In the genomic region with DNA sequence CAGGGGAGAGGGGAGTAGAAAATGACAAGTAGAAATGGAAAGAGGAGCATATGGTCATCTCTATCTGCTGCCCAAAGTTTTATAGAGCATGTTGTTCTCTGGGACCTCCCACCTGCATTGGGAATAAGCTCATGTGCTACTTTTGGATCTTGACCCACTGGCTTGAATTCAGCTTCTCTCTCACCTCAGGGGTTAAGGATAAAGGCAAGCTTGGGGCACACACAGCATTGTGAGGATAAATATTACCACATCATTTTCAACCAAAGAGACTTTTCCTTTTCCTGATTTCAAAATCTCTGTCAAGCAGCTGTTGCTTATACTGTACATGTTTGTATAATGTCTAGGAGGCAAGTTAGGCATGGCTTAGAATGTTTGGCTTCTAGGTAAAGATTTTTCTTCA, we compare ENCODE assay signal across 15 cellular contexts. TPM values are rescaled to one million over a fixed set of nuclear protein-coding genes. Genes with fewer than 3 reads are reported as not detected.
DNase-seq lines count a peak whose midpoint lies in the region; ATAC-seq, FAIRE-seq and TF ChIP-seq lines count a peak whose summit lies in the region.
"Had no signal": no experiment of that assay in that cellular context is flagged by ENCODE, and none has a peak within 500 bp of the region (broad histone marks: within the 10 kb centered on the region; RNA-seq: fewer than 3 reads in every experiment).

No MANE protein-coding gene starts in this region.

- peaks cover 8% of the 10 kb centered on the region for H3K4me1 ChIP-seq in upper lobe of right lung

- FAIRE-seq in D721Med (lab: Jason Lieb, UNC): no peak
- FAIRE-seq: K562 had no signal

- peak; percentile 50 for DNase-seq in MV-4-11 (lab: John Stamatoyannopoulos, UW)
- no peak for DNase-seq in upper lobe of right lung
- no peak for DNase-seq in D721Med (ENCODE audit: insufficient read length, low spot score)
- DNase-seq in SKM-1 treated with dmso at 0.1 percent for 144 hours (lab: John Stamatoyannopoulos, UW; ENCODE audit: unreplicated experiment): no peak
- DNase-seq in NCI-H526 treated with DMSO at 0.1 percent for 48 hours (lab: John Stamatoyannopoulos, UW): no peak
- DNase-seq: activated CD4-positive, alpha-beta T cell treated with anti-CD3 and anti-CD28 coated beads, Interleukin-2, amount 50 U/mL, for 48 hours; CD4-positive, alpha-beta T cell; foreskin keratinocyte; mesendoderm; NCI-H2029 treated with DMSO at 0.1 percent for 48 hours; NCI-H748 treated with DMSO at 0.1 percent for 48 hours; SHP77 had no signal

- H3K4me3 ChIP-seq in upper lobe of right lung: no peak overlapping the region
- H3K4me3 ChIP-seq: K562 had no signal

- ATAC-seq in GM19397 (IDR thresholded peaks at IDR 0.05; ENCODE audit: unreplicated experiment): peak; percentile 18
- peak; percentile 22 for ATAC-seq in HG02943 (IDR thresholded peaks at IDR 0.05; ENCODE audit: low read depth, unreplicated experiment)
- peak; percentile 47 for ATAC-seq in upper lobe of right lung
- ATAC-seq: foreskin keratinocyte, K562 had no signal

- no peaks in the 10 kb centered on the region for H3K36me3 ChIP-seq in upper lobe of right lung

- intact Hi-C loops in upper lobe of right lung (cut with DNase I): no loop called here

- TF ChIP-seq CTCF in upper lobe of right lung (IDR thresholded peaks at IDR 0.05): no peak
- no peak for TF ChIP-seq CTCF in D721Med (IDR thresholded peaks at IDR 0.05; ENCODE audit: insufficient read depth, missing control alignments)

- H3K27ac ChIP-seq in upper lobe of right lung: no peak overlapping the region
- H3K27ac ChIP-seq: foreskin keratinocyte had no signal

- H3K9me3 ChIP-seq in upper lobe of right lung: peaks cover 6% of the 10 kb centered on the region

- H3K27me3 ChIP-seq in upper lobe of right lung: no peaks in the 10 kb centered on the region
- H3K27me3 ChIP-seq: foreskin keratinocyte had no signal

RNA-seq across cellular contexts. Expression of gene ATP10B, which starts 16.6 kb away (rescaled TPM):
- not detected for total RNA-seq in upper lobe of right lung
- total RNA-seq: CD4-positive, alpha-beta T cell; foreskin keratinocyte had no signal
